ENCODE assay signal across 7 cellular contexts in genomic region chr10:96129387-96130325, GRCh38.
DNase-seq lines count a peak whose midpoint lies in the region; ATAC-seq and TF ChIP-seq lines count a peak whose summit lies in the region.

Gene ZNF518A, plus strand, starts transcription at chr10:96130297. Its CDS starts 26,026 bp downstream, at chr10:96156323.

- peak within 1 kb of the TSS; percentile 87 for H3K4me3 ChIP-seq in retinal pigment epithelial cell (ENCODE audit: low read length)

- DNase-seq in NCI-H1930 (lab: John Stamatoyannopoulos, UW) (peak; percentile 85 to 90), T1000 (lab: John Stamatoyannopoulos, UW) (peak; percentile 95), astrocyte of the hippocampus (ENCODE audit: low read depth, low spot score) (peak; percentile 98), hypothalamus (lab: John Stamatoyannopoulos, UW) (peak; percentile 34 to 95 (median 83)), retinal pigment epithelial cell (ENCODE audit: low read depth) (peak; percentile 97)

- peak; percentile 45 for ATAC-seq in GM18508 (IDR thresholded peaks at IDR 0.05; ENCODE audit: insufficient read depth, unreplicated experiment)
- ATAC-seq in HG02970 (IDR thresholded peaks at IDR 0.05; ENCODE audit: low FRiP score, unreplicated experiment): peak; percentile 73

- TF ChIP-seq CTCF in retinal pigment epithelial cell (conservative IDR thresholded peaks at IDR 0.05; ENCODE audit: low read depth, low read length): no peak

Comparison
In these comparisons a context has a peak if more than half of its experiments do, and no peak if none do; other contexts are left out.
1. Peak in every context shown above with its lines: DNase-seq, ATAC-seq and H3K4me3 ChIP-seq.